ENCODE assay signal across 8 cellular contexts in genomic region chr13:52652980-52653303, GRCh38. TPM values are rescaled to one million over a fixed set of nuclear protein-coding genes. Genes with fewer than 3 reads are reported as not detected.
DNase-seq lines count a peak whose midpoint lies in the region; ATAC-seq and TF ChIP-seq lines count a peak whose summit lies in the region.

No MANE protein-coding gene starts in this region.

- TSS peak; percentile 57 for BruUV-seq in Caco-2 (replicated peaks; lab: Mats Ljungman, UMichigan)

- H3K27ac Mint-ChIP-seq in Caco-2 (ENCODE audit: unreplicated experiment), result no peak overlapping the region
- H3K27ac Mint-ChIP-seq in memory B cell, result no peak overlapping the region

- no peak for TF ChIP-seq POLR2A in vagina (IDR thresholded peaks at IDR 0.05)

- TF ChIP-seq CTCF in Caco-2 (IDR thresholded peaks at IDR 0.05; ENCODE audit: insufficient read depth in 1 of 2, low read depth in 1 of 2, low read length in 1 of 2, severe bottlenecking in 1 of 2, unreplicated experiment in 1 of 2) (no peak), cardiac fibroblast (IDR thresholded peaks at IDR 0.05; ENCODE audit: low read depth, low read length) (no peak), vagina (IDR thresholded peaks at IDR 0.05) (no peak)

- POLR2A ChIA-PET in Caco-2 (lab: Charles Lee), result interaction anchor here (0.6 to 2.5 kb wide), 9 partner anchors 12 to 896 kb away, joined by 3 to 37 read pairs (median 4); no protein-coding TSS in a partner anchor

- H3K4me3 ChIP-seq in Caco-2 (ENCODE audit: low read depth, low read length) (peak overlapping the region; percentile 53), cardiac fibroblast (replicated peaks in 1 of 2; ENCODE audit: low read depth in 2 of 2, low read length in 2 of 2) (peak overlapping the region; percentile 87 to 91), vagina (peak overlapping the region; percentile 75 to 77)

- H3K4me1 Mint-ChIP-seq in Caco-2 (ENCODE audit: low read depth, unreplicated experiment) (no peaks in the 10 kb centered on the region), memory B cell (peaks cover 9% of the 10 kb centered on the region)

- H3K36me3 ChIP-seq in Caco-2 (ENCODE audit: control insufficient read depth, insufficient read depth, low read length) (peaks cover 3% of the 10 kb centered on the region; the same call in 1 of the 2 replicates), vagina (peaks cover 0 to 5% of the 10 kb centered on the region in 2 donors)

- H3K9me3 Mint-ChIP-seq in Caco-2 (ENCODE audit: unreplicated experiment), result no peaks in the 10 kb centered on the region
- no peaks in the 10 kb centered on the region for H3K9me3 Mint-ChIP-seq in memory B cell

- H3K27me3 Mint-ChIP-seq in Caco-2 (ENCODE audit: insufficient read depth, unreplicated experiment) (no peaks in the 10 kb centered on the region), memory B cell (no peaks in the 10 kb centered on the region)

- ATAC-seq in GM21381 (IDR thresholded peaks at IDR 0.05; ENCODE audit: unreplicated experiment) (peak; percentile 27), HG03521 (IDR thresholded peaks at IDR 0.05; ENCODE audit: unreplicated experiment) (peak; percentile 27), memory B cell (ENCODE audit: low read depth) (peak; percentile 14)

- H3K9me3 ChIP-seq in Caco-2 (no peaks in the 10 kb centered on the region), vagina (no peaks in the 10 kb centered on the region)

- no peaks in the 10 kb centered on the region for H3K27me3 ChIP-seq in Caco-2 (replicated peaks; ENCODE audit: control insufficient read depth, insufficient read depth, low read length)
- no peaks in the 10 kb centered on the region for H3K27me3 ChIP-seq in vagina

- peak overlapping the region; percentile 90 for H3K27ac ChIP-seq in vagina

- no peak for DNase-seq in Caco-2
- no peak for DNase-seq in cardiac fibroblast (ENCODE audit: low read depth in 2 of 2)
- no peak for DNase-seq in memory B cell (ENCODE audit: low spot score in 2 of 2)
- peak in 1 of 2 donors; percentile 88 for DNase-seq in vagina (ENCODE audit: extremely low spot score in 2 of 2)
- DNase-seq in DMS53 treated with DMSO at 0.1 percent for 48 hours (lab: John Stamatoyannopoulos, UW; ENCODE audit: unreplicated experiment), result no peak
- DNase-seq in NCI-H69 (lab: John Stamatoyannopoulos, UW), result no peak

- CTCF ChIA-PET in Caco-2 (lab: Charles Lee), result interaction anchor here (0.6 to 2.9 kb wide), 9 partner anchors 12 to 315 kb away, joined by 4 to 13 read pairs (median 6); partner anchors contain the start of gene VPS36

- H3K4me3 Mint-ChIP-seq in Caco-2 (ENCODE audit: unreplicated experiment), result no peak overlapping the region
- H3K4me3 Mint-ChIP-seq in memory B cell, result no peak overlapping the region

- H3K4me1 ChIP-seq in Caco-2, result peaks cover 17% of the 10 kb centered on the region
- peaks cover 51% of the 10 kb centered on the region for H3K4me1 ChIP-seq in vagina

- intact Hi-C loops in Caco-2 (cut with micrococcal nuclease; ENCODE audit: unreplicated experiment) (loop anchor here (1.0 to 5.0 kb wide), 3 partner anchors 36 to 196 kb away; partner anchors contain the start of gene CKAP2), vagina (cut with DNase I) (no loop called here)

- H3K36me3 Mint-ChIP-seq in Caco-2 (ENCODE audit: insufficient read depth, unreplicated experiment) (peaks cover 6% of the 10 kb centered on the region), memory B cell (peaks cover 2% of the 10 kb centered on the region)

RNA-seq across cellular contexts. Expression of gene SUGT1, which starts 0.3 kb away (rescaled TPM):
- total RNA-seq in Caco-2 (2022) (73.6 and 84.3 TPM in 2 replicates), vagina (24.1 TPM)

RNA-seq across cellular contexts. Expression of gene HNRNPA1L2, which starts 10.7 kb away (rescaled TPM):
- total RNA-seq in Caco-2 (2022), result 8.0 and 9.1 TPM in 2 replicates
- total RNA-seq in vagina, result 3.2 TPM
